In genomic region chr15:73560501-73561117, GRCh38 we compare ENCODE assay signal across 8 cellular contexts.
DNase-seq lines count a peak whose midpoint lies in the region; ATAC-seq and TF ChIP-seq lines count a peak whose summit lies in the region.

No MANE protein-coding gene starts in this region.

- peaks cover 13% of the 10 kb centered on the region for H3K4me1 ChIP-seq in left ventricle myocardium inferior

- H3K27me3 ChIP-seq in left ventricle myocardium inferior (ENCODE audit: low read depth) = no peaks in the 10 kb centered on the region

- peaks cover 86% of the 10 kb centered on the region for H3K36me3 ChIP-seq in left ventricle myocardium inferior

- ATAC-seq in GM21529 (IDR thresholded peaks at IDR 0.05; ENCODE audit: unreplicated experiment) = no peak

- TF ChIP-seq CTCF in GM12864 (IDR thresholded peaks at IDR 0.05; ENCODE audit: low read depth, low read length, missing control alignments) (peak; percentile 42), WI38 (IDR thresholded peaks at IDR 0.05; ENCODE audit: low read depth, low read length) (peak; percentile 13; the same call in 1 of the 2 replicates), left ventricle myocardium inferior (IDR thresholded peaks at IDR 0.05; ENCODE audit: borderline replicate concordance) (peak; percentile 66)

- DNase-seq in ACHN (peak; percentile 57), GM12864 (ENCODE audit: low read depth) (peak; percentile 34), NCI-H2171 (lab: John Stamatoyannopoulos, UW) (peak; percentile 55), left ventricle myocardium inferior (no peak), stromal cell of bone marrow (ENCODE audit: low read depth) (peak; percentile 44), T1000 (lab: John Stamatoyannopoulos, UW) (no peak)

- intact Hi-C loops in left ventricle myocardium inferior (cut with micrococcal nuclease) = loop anchor here (5.0 kb wide), 1 partner anchor 77 kb away; no protein-coding TSS in a partner anchor

- no peak overlapping the region for H3K27ac ChIP-seq in left ventricle myocardium inferior (replicated peaks)

- H3K4me3 ChIP-seq in GM12864 (ENCODE audit: low read depth, low read length) (no peak overlapping the region), WI38 (ENCODE audit: low read depth, low read length) (no peak overlapping the region), left ventricle myocardium inferior (no peak overlapping the region)

- in situ Hi-C loops in ACHN (cut with HindIII; ENCODE audit: low pct_ligation_motif_present, low pct_unique_long_range_greater_than_20kb, low sequenced_read_pairs) = no loop called here

- no peaks in the 10 kb centered on the region for H3K9me3 ChIP-seq in left ventricle myocardium inferior (replicated peaks)

Comparison
In these comparisons a context has a peak if more than half of its experiments do, and no peak if none do; other contexts are left out.
1. DNase-seq: peak in ACHN (single experiment), GM12864 (single experiment), NCI-H2171 (single experiment) and stromal cell of bone marrow (single experiment); none in left ventricle myocardium inferior (single experiment) and T1000 (single experiment).
2. CTCF ChIP-seq: peak in every context shown above with its lines; median percentile 66 in left ventricle myocardium inferior; 42 in GM12864; 13 in WI38.